ENCODE assay signal across 26 cellular contexts in the genomic region with DNA sequence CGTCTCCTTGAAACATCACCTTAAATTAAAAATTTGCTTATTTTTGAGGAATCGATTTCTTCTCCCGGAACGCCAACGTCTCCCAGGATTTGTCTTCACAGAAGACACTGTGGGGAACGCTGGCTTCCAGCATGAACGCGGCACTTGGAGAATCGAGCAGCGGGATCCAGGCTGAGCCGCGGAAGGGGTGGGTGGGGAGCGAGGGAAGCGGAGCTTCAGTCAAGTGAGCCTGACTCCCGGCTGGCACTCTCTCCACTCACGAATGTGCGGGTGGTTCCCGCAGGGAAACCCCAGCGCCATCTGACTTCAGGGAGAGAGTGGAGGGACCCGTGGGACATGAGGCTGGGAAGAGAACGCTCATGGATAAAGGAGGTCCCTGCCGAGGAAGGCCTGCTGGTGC.
"Had no signal": no experiment of that assay in that cellular context is flagged by ENCODE, and none has a peak within 500 bp of the region (broad histone marks: within the 10 kb centered on the region; RNA-seq: fewer than 3 reads in every experiment).

No MANE protein-coding gene starts in this region.

- DNase-seq: activated CD4-positive, alpha-beta memory T cell treated with anti-CD3 and anti-CD28 coated beads, Interleukin-2, amount 10 ng/mL, durations not matched to agents 7 days and 5 days; activated CD4-positive, alpha-beta T cell treated with anti-CD3 and anti-CD28 coated beads, Interleukin-2, amount 10 ng/mL, durations not matched to agents 7 days and 5 days; activated CD4-positive, CD25-positive, alpha-beta regulatory T cell; activated CD8-positive, alpha-beta memory T cell treated with anti-CD3 and anti-CD28 coated beads, Interleukin-2, amount 50 U/mL, for 4 hours; activated gamma-delta T cell treated with Interleukin-2 at 50 U/mL for 16 hours; activated naive CD4-positive, alpha-beta T cell treated with anti-CD3 and anti-CD28 coated beads, Interleukin-2, amount 10 ng/mL, durations not matched to agents 7 days and 5 days; activated naive CD8-positive, alpha-beta T cell treated with anti-CD3 and anti-CD28 coated beads for 36 hours; activated T-cell treated with anti-CD3 and anti-CD28 coated beads, Interleukin-2, amount 50 U/mL, for 72 hours; body of pancreas; NCI-H1417 treated with DMSO at 0.1 percent for 48 hours; NCI-H1694 treated with DMSO at 0.1 percent for 48 hours; NCI-H2029 treated with DMSO at 0.1 percent for 48 hours; NCI-H510A treated with DMSO at 0.1 percent for 48 hours; NCI-H69; NK-92 treated with Interleukin-12 subunit alpha and Interleukin-12 subunit beta, amount 100 ng/mL, for 24 hours; OCI-M1; RPMI8226; T-cell; T-helper 2 cell; T1000 had no signal

- H3K9me3 ChIP-seq: ascending aorta, body of pancreas had no signal

- H3K27ac ChIP-seq: ascending aorta, body of pancreas, KMS-11, SK-N-MC, VCaP had no signal

- H3K36me3 ChIP-seq: ascending aorta had no signal

- H3K4me1 ChIP-seq: ascending aorta, body of pancreas had no signal

- ATAC-seq: activated T-cell treated with anti-CD3 and anti-CD28 coated beads, Interleukin-2, amount 50 U/mL, for 72 hours; body of pancreas; Panc1; Right ventricle myocardium inferior; T-cell had no signal

- H3K27me3 ChIP-seq: ascending aorta, body of pancreas had no signal

- H3K4me3 ChIP-seq: ascending aorta, body of pancreas, SK-N-MC had no signal
